Comparison of ENCODE assay signal across 15 cellular contexts in the genomic region with DNA sequence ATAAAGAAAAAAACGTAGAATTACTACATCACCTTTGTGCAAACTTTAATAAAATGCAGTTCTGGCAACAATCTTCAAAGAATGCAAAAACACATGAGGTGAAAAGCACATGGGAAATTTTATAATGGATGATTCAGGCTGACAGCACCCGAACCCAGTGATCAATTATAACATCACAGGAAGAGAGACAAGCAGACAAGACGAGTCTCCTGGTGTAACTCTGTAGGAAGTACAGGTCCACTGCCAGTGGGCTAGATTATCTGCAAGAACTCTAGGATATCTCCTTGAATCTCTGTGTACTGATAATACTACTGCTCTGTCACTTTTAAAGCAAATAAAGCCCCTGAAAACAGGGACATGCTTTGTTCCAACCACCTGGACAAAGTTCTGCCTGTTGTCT. TPM values are rescaled to one million over a fixed set of nuclear protein-coding genes. Genes with fewer than 3 reads are reported as not detected.
DNase-seq lines count a peak whose midpoint lies in the region; ATAC-seq and TF ChIP-seq lines count a peak whose summit lies in the region.
"Had no signal": no experiment of that assay in that cellular context is flagged by ENCODE, and none has a peak within 500 bp of the region (broad histone marks: within the 10 kb centered on the region; RNA-seq: fewer than 3 reads in every experiment).

No MANE protein-coding gene starts in this region.

- dilution Hi-C loops in mammary epithelial cell (cut with HindIII; ENCODE audit: low sequenced_read_pairs) = loop anchor here (25.0 kb wide), 1 partner anchor 214 kb away; a partner anchor contains a TSS

- H2AFZ ChIP-seq in mammary epithelial cell (ENCODE audit: low read depth, low read length) (peak overlapping the region; percentile 41), neural cell (ENCODE audit: low read depth, low read length) (no peak overlapping the region)

- no peaks in the 10 kb centered on the region for H3K9me2 ChIP-seq in neural cell (ENCODE audit: insufficient read depth, low read length)

- BruUV-seq in mammary epithelial cell (replicated peaks; lab: Mats Ljungman, UMichigan) = no TSS peak

- H3K27ac ChIP-seq in mammary epithelial cell (ENCODE audit: insufficient read depth, low read depth, low read length) (peak overlapping the region; percentile 78), neural cell (ENCODE audit: low read length) (peak overlapping the region; percentile 42)

- H3K36me3 ChIP-seq in mammary epithelial cell (ENCODE audit: insufficient read depth, low read length) (no peaks in the 10 kb centered on the region), neural cell (ENCODE audit: insufficient read depth, low read length) (no peaks in the 10 kb centered on the region)

- in situ Hi-C loops in mammary epithelial cell (cut with MboI; ENCODE audit: low sequenced_read_pairs in 2 of 2) = no loop called here

- peaks cover 32% of the 10 kb centered on the region for H3K4me1 ChIP-seq in mammary epithelial cell (ENCODE audit: insufficient read depth, low read length)

- intact Hi-C loops in mammary epithelial cell (cut with micrococcal nuclease) = no loop called here

- H3K4me3 ChIP-seq in mammary epithelial cell (replicated peaks in 1 of 3; ENCODE audit: insufficient read depth in 1 of 3, low read depth in 2 of 3, low read length in 3 of 3) (no peak overlapping the region), neural cell (ENCODE audit: low read length) (no peak overlapping the region)

- TF ChIP-seq EP300 in neural cell (conservative IDR thresholded peaks at IDR 0.05; ENCODE audit: poor library complexity, severe bottlenecking) = no peak

- no peaks in the 10 kb centered on the region for H3K9me3 ChIP-seq in mammary epithelial cell (replicated peaks; ENCODE audit: insufficient read depth, low read length)
- no peaks in the 10 kb centered on the region for H3K9me3 ChIP-seq in neural cell (ENCODE audit: low read length)

- no peak for ATAC-seq in HG02571 (IDR thresholded peaks at IDR 0.05; ENCODE audit: unreplicated experiment)
- no peak for ATAC-seq in HG03159 (IDR thresholded peaks at IDR 0.05; ENCODE audit: unreplicated experiment)

- WGBS in mammary epithelial cell (ENCODE audit: low coverage, missing lambda C conversion rate) = 6% methylated on average over 3 of the region's 3 CpGs

- no peaks in the 10 kb centered on the region for H4K20me1 ChIP-seq in mammary epithelial cell (ENCODE audit: insufficient read depth, low read length)
- no peaks in the 10 kb centered on the region for H4K20me1 ChIP-seq in neural cell (ENCODE audit: insufficient read depth)

- H3K9ac ChIP-seq in mammary epithelial cell (ENCODE audit: insufficient read depth, low read length) (peak overlapping the region; percentile 23), neural cell (ENCODE audit: low read length) (no peak overlapping the region)

- H3K79me2 ChIP-seq in mammary epithelial cell (ENCODE audit: insufficient read depth, low read length) (no peaks in the 10 kb centered on the region), neural cell (replicated peaks; ENCODE audit: insufficient read depth, low read length) (no peaks in the 10 kb centered on the region)

- DNase-seq in ELR (ENCODE audit: low read depth) = peak; percentile 51
- peak; percentile 64 for DNase-seq in M059J (ENCODE audit: low read depth)
- peak; percentile 61 for DNase-seq in mammary epithelial cell
- no peak for DNase-seq in SHP77 (lab: John Stamatoyannopoulos, UW)
- no peak for DNase-seq in OCI-M1 (lab: John Stamatoyannopoulos, UW)
- DNase-seq: activated naive CD4-positive, alpha-beta T cell treated with anti-CD3 and anti-CD28 coated beads for 36 hours had no signal

- TF ChIP-seq CTCF in mammary epithelial cell (conservative IDR thresholded peaks at IDR 0.05 in 1 of 2, IDR thresholded peaks at IDR 0.05 in 1 of 2; ENCODE audit: extremely low read depth in 1 of 2, insufficient read depth in 1 of 2, low read depth in 1 of 2, low read length in 2 of 2) (no peak), neural cell (IDR thresholded peaks at IDR 0.05; ENCODE audit: poor library complexity, severe bottlenecking) (no peak)

- H3K4me2 ChIP-seq in mammary epithelial cell (ENCODE audit: insufficient read depth, low read depth, low read length) = peak overlapping the region; percentile 27
- no peak overlapping the region for H3K4me2 ChIP-seq in neural cell (ENCODE audit: low read length)

- no peak for TF ChIP-seq RAD21 in neural cell (conservative IDR thresholded peaks at IDR 0.05)

- CTCF ChIA-PET in mammary epithelial cell (lab: Charles Lee; ENCODE audit: low non-redundant PET) = no interaction called here

- no peaks in the 10 kb centered on the region for H3K27me3 ChIP-seq in mammary epithelial cell (ENCODE audit: insufficient read depth, low read length)
- H3K27me3 ChIP-seq in neural cell (ENCODE audit: insufficient read depth, low read depth, low read length) = no peaks in the 10 kb centered on the region

- no peaks in the 10 kb centered on the region for H3F3A ChIP-seq in neural cell (ENCODE audit: insufficient read depth, low read length, poor library complexity, severe bottlenecking)

TF ChIP-seq in neural cell, 6 proteins besides CTCF, POLR2A, EP300 and RAD21:
- TF ChIP-seq EZH2 (IDR thresholded peaks at IDR 0.05; ENCODE audit: borderline replicate concordance, insufficient read depth, low read length, poor library complexity, severe bottlenecking) (no peak), TAF1 (IDR thresholded peaks at IDR 0.05; ENCODE audit: low read depth) (no peak), SMC3 (conservative IDR thresholded peaks at IDR 0.05; ENCODE audit: poor library complexity) (no peak), MXI1 (conservative IDR thresholded peaks at IDR 0.05; ENCODE audit: poor library complexity, severe bottlenecking) (no peak), POLR2AphosphoS5 (IDR thresholded peaks at IDR 0.05) (no peak)
- TF ChIP-seq, protein P1, sequence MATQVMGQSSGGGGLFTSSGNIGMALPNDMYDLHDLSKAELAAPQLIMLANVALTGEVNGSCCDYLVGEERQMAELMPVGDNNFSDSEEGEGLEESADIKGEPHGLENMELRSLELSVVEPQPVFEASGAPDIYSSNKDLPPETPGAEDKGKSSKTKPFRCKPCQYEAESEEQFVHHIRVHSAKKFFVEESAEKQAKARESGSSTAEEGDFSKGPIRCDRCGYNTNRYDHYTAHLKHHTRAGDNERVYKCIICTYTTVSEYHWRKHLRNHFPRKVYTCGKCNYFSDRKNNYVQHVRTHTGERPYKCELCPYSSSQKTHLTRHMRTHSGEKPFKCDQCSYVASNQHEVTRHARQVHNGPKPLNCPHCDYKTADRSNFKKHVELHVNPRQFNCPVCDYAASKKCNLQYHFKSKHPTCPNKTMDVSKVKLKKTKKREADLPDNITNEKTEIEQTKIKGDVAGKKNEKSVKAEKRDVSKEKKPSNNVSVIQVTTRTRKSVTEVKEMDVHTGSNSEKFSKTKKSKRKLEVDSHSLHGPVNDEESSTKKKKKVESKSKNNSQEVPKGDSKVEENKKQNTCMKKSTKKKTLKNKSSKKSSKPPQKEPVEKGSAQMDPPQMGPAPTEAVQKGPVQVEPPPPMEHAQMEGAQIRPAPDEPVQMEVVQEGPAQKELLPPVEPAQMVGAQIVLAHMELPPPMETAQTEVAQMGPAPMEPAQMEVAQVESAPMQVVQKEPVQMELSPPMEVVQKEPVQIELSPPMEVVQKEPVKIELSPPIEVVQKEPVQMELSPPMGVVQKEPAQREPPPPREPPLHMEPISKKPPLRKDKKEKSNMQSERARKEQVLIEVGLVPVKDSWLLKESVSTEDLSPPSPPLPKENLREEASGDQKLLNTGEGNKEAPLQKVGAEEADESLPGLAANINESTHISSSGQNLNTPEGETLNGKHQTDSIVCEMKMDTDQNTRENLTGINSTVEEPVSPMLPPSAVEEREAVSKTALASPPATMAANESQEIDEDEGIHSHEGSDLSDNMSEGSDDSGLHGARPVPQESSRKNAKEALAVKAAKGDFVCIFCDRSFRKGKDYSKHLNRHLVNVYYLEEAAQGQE (IDR thresholded peaks at IDR 0.05; ENCODE audit: borderline replicate concordance) = no peak
TF ChIP-seq in neural cell: peak in this region for 0.

RNA-seq across cellular contexts. Expression of a gene that starts 58.9 kb away (rescaled TPM):
- total RNA-seq in M059J (2014; rRNA removed; shearing (Covaris generic)) = 1.4 and 5.2 TPM in 2 replicates
- under 1 TPM in 1 of 2 donors, not detected in 1; 0.17 TPM for total RNA-seq in mammary epithelial cell
- 0.22 TPM for polyA plus RNA-seq in mammary epithelial cell
- polyA minus RNA-seq in mammary epithelial cell = not detected
- polyA plus RNA-seq in neural cell = not detected in 2 replicates
- not detected in 2 replicates for polyA minus RNA-seq in neural cell
- total RNA-seq: activated CD8-positive, alpha-beta memory T cell treated with anti-CD3 and anti-CD28 coated beads, Interleukin-2, amount 10 ng/mL, durations not matched to agents 7 days and 5 days; activated naive CD4-positive, alpha-beta T cell treated with anti-CD3 and anti-CD28 coated beads for 36 hours; epithelial cell of proximal tubule; HT-29; pulmonary artery endothelial cell; temporal lobe; WTC11 had no signal

Comparison
In these comparisons a context has a peak if more than half of its experiments do, and no peak if none do; other contexts are left out.
1. DNase-seq: peak in ELR (single experiment), M059J (single experiment) and mammary epithelial cell (single experiment); none in SHP77 (0 of 2) and OCI-M1 (single experiment).